Comparison of ENCODE assay signal across 1 cellular context in genomic region chr13:113862766-113863510, GRCh38.
TF ChIP-seq lines count a peak whose summit lies in the region.

No MANE protein-coding gene starts in this region.

TF ChIP-seq in K562, 482 proteins besides CTCF, POLR2A, EP300 and RAD21 (continued from another document):
- TF ChIP-seq HOMEZ (CRISPR knock-in tag; IDR thresholded peaks at IDR 0.05) (no peak), NR2C2 (CRISPR knock-in tag; IDR thresholded peaks at IDR 0.05) (no peak), NR2C2 (tag; IDR thresholded peaks at IDR 0.05) (peak; percentile 9; the same call in 1 of the 2 replicates), XRCC5 (IDR thresholded peaks at IDR 0.05; ENCODE audit: low read depth, low read length) (no peak), FOXM1 (IDR thresholded peaks at IDR 0.05; ENCODE audit: low read depth) (no peak), FOXM1 (CRISPR knock-in tag; IDR thresholded peaks at IDR 0.05; ENCODE audit: low read depth) (no peak), ZNF140 (CRISPR knock-in tag; IDR thresholded peaks at IDR 0.05) (no peak), ZNF551 (CRISPR knock-in tag; IDR thresholded peaks at IDR 0.05) (no peak), ZNF124 (CRISPR knock-in tag; IDR thresholded peaks at IDR 0.05) (no peak), MAZ (CRISPR knock-in tag; conservative IDR thresholded peaks at IDR 0.05 in 1 of 2, IDR thresholded peaks at IDR 0.05 in 1 of 2) (peak in 1 of 2 experiments; percentile 4; a peak in 1 of 4 replicates), ZNF217 (CRISPR knock-in tag; IDR thresholded peaks at IDR 0.05) (no peak), ZNF431 (CRISPR knock-in tag; IDR thresholded peaks at IDR 0.05) (no peak), CXXC5 (CRISPR knock-in tag; IDR thresholded peaks at IDR 0.05) (peak; percentile 52), SOX6 (IDR thresholded peaks at IDR 0.05) (0 out of 2 replicates have a peak, but pooled peaks have one; percentile 34), ETV6 (IDR thresholded peaks at IDR 0.05; ENCODE audit: borderline replicate concordance in 1 of 2, low read depth in 2 of 2, low read length in 1 of 2) (no peak), ETV6 (CRISPR knock-in tag; IDR thresholded peaks at IDR 0.05; ENCODE audit: borderline replicate concordance) (no peak), RB1 (IDR thresholded peaks at IDR 0.05; ENCODE audit: low read depth) (peak; percentile 23; the same call in 1 of the 2 replicates), ZC3H11A (IDR thresholded peaks at IDR 0.05; ENCODE audit: low read depth, low read length) (no peak), MEF2A (IDR thresholded peaks at IDR 0.05; ENCODE audit: control insufficient read depth, low read depth, low read length) (peak; percentile 42; the same call in 1 of the 2 replicates), SPI1 (IDR thresholded peaks at IDR 0.05; ENCODE audit: borderline replicate concordance, low read depth, low read length) (peak; percentile 37; the same call in 1 of the 2 replicates), HMG20B (CRISPR knock-in tag; IDR thresholded peaks at IDR 0.05) (no peak), RBFOX2 (IDR thresholded peaks at IDR 0.05; ENCODE audit: low read depth, low read length) (peak; percentile 21; the same call in 1 of the 2 replicates), ZNF407 (IDR thresholded peaks at IDR 0.05; ENCODE audit: low read depth) (no peak), MAFG (tag; conservative IDR thresholded peaks at IDR 0.05) (no peak), PRDM10 (IDR thresholded peaks at IDR 0.05; ENCODE audit: partially characterized antibody) (peak; percentile 78), NEUROD1 (IDR thresholded peaks at IDR 0.05; ENCODE audit: borderline replicate concordance, low read depth, low read length, partially characterized antibody) (no peak), SFPQ (IDR thresholded peaks at IDR 0.05; ENCODE audit: low read depth, low read length) (no peak), CTCFL (IDR thresholded peaks at IDR 0.05; ENCODE audit: borderline replicate concordance, insufficient read depth, low read depth, low read length, poor library complexity, severe bottlenecking) (peak; percentile 71), C11orf30 (IDR thresholded peaks at IDR 0.05; ENCODE audit: low read depth) (0 out of 2 replicates have a peak, but pooled peaks have one; percentile 7)
